ENCODE assay signal across 11 cellular contexts in the genomic region with DNA sequence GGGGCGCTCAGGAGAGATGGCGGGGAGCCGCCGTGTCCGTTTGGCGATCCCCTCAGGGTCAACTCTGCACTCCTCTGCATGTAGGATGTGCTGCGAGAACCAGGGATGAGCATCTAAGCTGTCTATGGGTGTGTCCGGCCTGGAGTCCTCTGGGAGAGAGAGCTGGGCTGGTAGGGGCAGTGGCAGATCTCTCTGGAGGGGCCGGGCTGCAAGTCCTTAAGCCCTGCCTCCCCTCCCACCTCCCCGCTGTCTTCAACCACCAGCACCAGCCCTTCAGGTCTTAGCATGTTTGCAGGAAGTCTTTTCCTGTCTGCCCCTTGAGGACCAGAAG. TPM values are rescaled to one million over a fixed set of nuclear protein-coding genes. Genes with fewer than 3 reads are reported as not detected.
DNase-seq lines count a peak whose midpoint lies in the region; ATAC-seq and TF ChIP-seq lines count a peak whose summit lies in the region.
"Had no signal": no experiment of that assay in that cellular context is flagged by ENCODE, and none has a peak within 500 bp of the region (broad histone marks: within the 10 kb centered on the region; RNA-seq: fewer than 3 reads in every experiment).

No MANE protein-coding gene starts in this region.

- no peak for ATAC-seq in activated T-cell treated with anti-CD3 and anti-CD28 coated beads, Interleukin-2, amount 50 U/mL, for 4 hours

- DNase-seq in activated T-cell treated with anti-CD3 and anti-CD28 coated beads, Interleukin-2, amount 50 U/mL, for 4 hours = no peak
- no peak for DNase-seq in activated T-cell treated with anti-CD3 and anti-CD28 coated beads for 4 hours
- DNase-seq in DMS53 treated with DMSO at 0.1 percent for 48 hours (lab: John Stamatoyannopoulos, UW; ENCODE audit: unreplicated experiment) = no peak
- DNase-seq: amniotic stem cell, cortex of kidney, DMS 273 treated with DMSO at 0.1 percent for 48 hours, NCI-H1694 treated with DMSO at 0.1 percent for 48 hours, NCI-H69 had no signal

- no peaks in the 10 kb centered on the region for H3K36me3 Mint-ChIP-seq in activated T-cell treated with anti-CD3 and anti-CD28 coated beads, Interleukin-2, amount 50 U/mL, for 4 hours (ENCODE audit: insufficient read depth)
- H3K36me3 Mint-ChIP-seq in nephron (ENCODE audit: low read depth) = peaks cover 30% of the 10 kb centered on the region
- H3K36me3 Mint-ChIP-seq: stimulated activated effector memory CD8-positive, alpha-beta T cell treated with anti-CD3 and anti-CD28 coated beads, Interleukin-12 subunit alpha, Interleukin-12 subunit beta, amount 100 ng/mL, for 72 hours had no signal

- no peaks in the 10 kb centered on the region for H3K9me3 Mint-ChIP-seq in activated T-cell treated with anti-CD3 and anti-CD28 coated beads, Interleukin-2, amount 50 U/mL, for 4 hours
- H3K9me3 Mint-ChIP-seq in nephron = no peaks in the 10 kb centered on the region
- H3K9me3 Mint-ChIP-seq: stimulated activated effector memory CD8-positive, alpha-beta T cell treated with anti-CD3 and anti-CD28 coated beads, Interleukin-12 subunit alpha, Interleukin-12 subunit beta, amount 100 ng/mL, for 72 hours had no signal

- peak overlapping the region; percentile 33 for H3K4me3 Mint-ChIP-seq in activated T-cell treated with anti-CD3 and anti-CD28 coated beads, Interleukin-2, amount 50 U/mL, for 4 hours
- H3K4me3 Mint-ChIP-seq in nephron = peak overlapping the region in 2 of 3 experiments; percentile 5 to 37

- peaks cover 11% of the 10 kb centered on the region for H3K4me1 Mint-ChIP-seq in activated T-cell treated with anti-CD3 and anti-CD28 coated beads, Interleukin-2, amount 50 U/mL, for 4 hours (ENCODE audit: low read depth)
- H3K4me1 Mint-ChIP-seq in nephron = peaks cover 42% of the 10 kb centered on the region

- no peaks in the 10 kb centered on the region for H3K27me3 Mint-ChIP-seq in activated T-cell treated with anti-CD3 and anti-CD28 coated beads, Interleukin-2, amount 50 U/mL, for 4 hours (ENCODE audit: low read depth)
- H3K27me3 Mint-ChIP-seq in nephron (ENCODE audit: low read depth) = peaks cover 3% of the 10 kb centered on the region

- H3K27ac Mint-ChIP-seq in nephron = peak overlapping the region in 1 of 3 experiments; percentile 61
- H3K27ac Mint-ChIP-seq: progenitor cell of endocrine pancreas; stimulated activated effector memory CD8-positive, alpha-beta T cell treated with anti-CD3 and anti-CD28 coated beads, Interleukin-12 subunit alpha, Interleukin-12 subunit beta, amount 100 ng/mL, for 72 hours had no signal

- no peak for TF ChIP-seq CTCF in nephron (IDR thresholded peaks at IDR 0.05; ENCODE audit: unreplicated experiment in 3 of 3)

RNA-seq across cellular contexts. Expression of a gene that starts 8.4 kb away (rescaled TPM):
- under 1 TPM; 0.24 to 0.33 (median 0.27) TPM for total RNA-seq in activated T-cell treated with anti-CD3 and anti-CD28 coated beads, Interleukin-2, amount 50 U/mL, for 4 hours

RNA-seq across cellular contexts. Expression of a gene that starts 10.2 kb away (rescaled TPM):
- 10 to 100 TPM; 32.0 to 39.5 (median 36.5) TPM for total RNA-seq in activated T-cell treated with anti-CD3 and anti-CD28 coated beads, Interleukin-2, amount 50 U/mL, for 4 hours

RNA-seq across cellular contexts. Expression of a gene that starts 30.7 kb away (rescaled TPM):
- 100 to 1,000 TPM; 211 to 248 (median 211) TPM for total RNA-seq in activated T-cell treated with anti-CD3 and anti-CD28 coated beads, Interleukin-2, amount 50 U/mL, for 4 hours

RNA-seq across cellular contexts. Expression of a gene that starts 34.2 kb away (rescaled TPM):
- 1 to 10 TPM in 2 of 3 donors, under 1 TPM in 1; 0.90 to 1.8 (median 1.1) TPM for total RNA-seq in activated T-cell treated with anti-CD3 and anti-CD28 coated beads, Interleukin-2, amount 50 U/mL, for 4 hours

RNA-seq across cellular contexts. Expression of a gene that starts 46.9 kb away (rescaled TPM):
- total RNA-seq in activated T-cell treated with anti-CD3 and anti-CD28 coated beads, Interleukin-2, amount 50 U/mL, for 4 hours = under 1 TPM in 2 of 3 donors, not detected in 1; 0.18 to 0.26 TPM
